1 cellular context compared by ENCODE assay signal in the genomic region with DNA sequence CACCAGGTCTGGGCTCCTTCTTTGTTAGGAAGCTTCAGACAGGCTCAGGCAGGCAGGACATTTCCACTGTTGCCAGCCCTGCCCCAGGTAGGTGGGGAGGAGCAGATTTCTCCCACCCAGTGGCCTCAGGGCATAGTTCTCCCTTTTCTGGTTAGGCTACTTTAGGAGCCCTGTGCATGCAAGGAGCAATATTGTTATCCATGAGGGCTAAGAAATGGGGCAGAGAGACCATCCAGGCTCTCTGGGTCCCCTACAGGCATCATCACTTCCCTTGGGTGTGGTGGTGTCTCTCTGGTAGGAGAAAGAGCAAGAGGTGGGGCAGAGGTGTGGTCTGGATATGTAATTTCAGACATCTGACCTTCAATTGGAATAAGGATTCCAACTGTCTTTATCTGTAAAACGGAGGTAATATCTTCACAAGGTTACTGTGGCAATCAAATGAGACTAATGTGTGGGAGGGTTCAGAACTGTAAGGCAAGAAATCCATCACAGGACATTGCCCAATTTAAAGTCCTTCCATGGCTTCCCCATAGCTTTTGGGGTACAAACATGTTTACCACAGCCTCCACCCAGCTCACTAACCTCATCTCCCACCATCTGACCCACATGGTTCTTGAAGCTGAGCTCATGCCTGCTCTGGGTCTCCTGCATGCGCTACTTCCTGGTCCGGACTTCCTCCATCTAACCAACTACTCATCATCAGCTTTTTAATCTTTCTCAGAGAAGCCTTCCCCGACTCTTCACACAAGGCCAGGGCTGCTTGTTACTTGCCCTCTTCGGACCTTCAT.
TF ChIP-seq lines count a peak whose summit lies in the region.

No MANE protein-coding gene starts in this region.

TF ChIP-seq in HEK293T, 16 proteins besides CTCF, POLR2A, EP300 and RAD21 (continued from another document):
- TF ChIP-seq, protein P1, sequence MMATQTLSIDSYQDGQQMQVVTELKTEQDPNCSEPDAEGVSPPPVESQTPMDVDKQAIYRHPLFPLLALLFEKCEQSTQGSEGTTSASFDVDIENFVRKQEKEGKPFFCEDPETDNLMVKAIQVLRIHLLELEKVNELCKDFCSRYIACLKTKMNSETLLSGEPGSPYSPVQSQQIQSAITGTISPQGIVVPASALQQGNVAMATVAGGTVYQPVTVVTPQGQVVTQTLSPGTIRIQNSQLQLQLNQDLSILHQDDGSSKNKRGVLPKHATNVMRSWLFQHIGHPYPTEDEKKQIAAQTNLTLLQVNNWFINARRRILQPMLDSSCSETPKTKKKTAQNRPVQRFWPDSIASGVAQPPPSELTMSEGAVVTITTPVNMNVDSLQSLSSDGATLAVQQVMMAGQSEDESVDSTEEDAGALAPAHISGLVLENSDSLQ (IDR thresholded peaks at IDR 0.05): no peak
- TF ChIP-seq BHLHE40 (IDR thresholded peaks at IDR 0.05; ENCODE audit: borderline replicate concordance) (no peak), HDGF (IDR thresholded peaks at IDR 0.05; ENCODE audit: borderline replicate concordance) (no peak), ARNT (IDR thresholded peaks at IDR 0.05) (no peak), FOXA1 (IDR thresholded peaks at IDR 0.05) (no peak), SP1 (IDR thresholded peaks at IDR 0.05) (no peak), FOXK2 (IDR thresholded peaks at IDR 0.05) (no peak), L3MBTL2 (conservative IDR thresholded peaks at IDR 0.05) (no peak), ELF4 (IDR thresholded peaks at IDR 0.05) (no peak), ZNF384 (IDR thresholded peaks at IDR 0.05) (no peak), CTBP1 (IDR thresholded peaks at IDR 0.05; ENCODE audit: borderline replicate concordance) (no peak), NFRKB (IDR thresholded peaks at IDR 0.05) (no peak), LEF1 (IDR thresholded peaks at IDR 0.05; ENCODE audit: borderline replicate concordance) (no peak)
